Comparison of ENCODE assay signal across 12 cellular contexts in genomic region chr9:69981686-69982450, GRCh38.
DNase-seq lines count a peak whose midpoint lies in the region; ATAC-seq, FAIRE-seq and TF ChIP-seq lines count a peak whose summit lies in the region.
"Had no signal": no experiment of that assay in that cellular context is flagged by ENCODE, and none has a peak within 500 bp of the region (broad histone marks: within the 10 kb centered on the region; RNA-seq: fewer than 3 reads in every experiment).

No MANE protein-coding gene starts in this region.

- no peak overlapping the region for H3K9ac ChIP-seq in neural cell (ENCODE audit: low read length)

- no peak for TF ChIP-seq POLR2A in H54 (IDR thresholded peaks at IDR 0.05; ENCODE audit: low read depth, low read length)

- no peaks in the 10 kb centered on the region for H4K20me1 ChIP-seq in neural cell (ENCODE audit: insufficient read depth)

- H3K79me2 ChIP-seq in neural cell (replicated peaks; ENCODE audit: insufficient read depth, low read length): no peaks in the 10 kb centered on the region

- H2AFZ ChIP-seq in neural cell (ENCODE audit: low read depth, low read length): peak overlapping the region; percentile 34

- H3K4me3 ChIP-seq in choroid plexus epithelial cell (ENCODE audit: low read depth, low read length) (no peak overlapping the region), neural cell (ENCODE audit: low read length) (peak overlapping the region; percentile 8)
- H3K4me3 ChIP-seq: GM12878 had no signal

- no peaks in the 10 kb centered on the region for H3K36me3 ChIP-seq in neural cell (ENCODE audit: insufficient read depth, low read length)

- peak; percentile 90 for FAIRE-seq in H54 (lab: Jason Lieb, UNC)
- FAIRE-seq: GM12878 had no signal

- peak overlapping the region; percentile 43 for H3K27ac ChIP-seq in neural cell (ENCODE audit: low read length)

- no peaks in the 10 kb centered on the region for H3K27me3 ChIP-seq in neural cell (ENCODE audit: insufficient read depth, low read depth, low read length)

- TF ChIP-seq CTCF in choroid plexus epithelial cell (conservative IDR thresholded peaks at IDR 0.05; ENCODE audit: low read depth, low read length) (no peak), neural cell (IDR thresholded peaks at IDR 0.05; ENCODE audit: poor library complexity, severe bottlenecking) (no peak)

- no peaks in the 10 kb centered on the region for H3F3A ChIP-seq in neural cell (ENCODE audit: insufficient read depth, low read length, poor library complexity, severe bottlenecking)

- H3K9me2 ChIP-seq in neural cell (ENCODE audit: insufficient read depth, low read length): no peaks in the 10 kb centered on the region

- no peak overlapping the region for H3K4me2 ChIP-seq in neural cell (ENCODE audit: low read length)

- no peak for TF ChIP-seq EP300 in neural cell (conservative IDR thresholded peaks at IDR 0.05; ENCODE audit: poor library complexity, severe bottlenecking)

- DNase-seq in H54 (ENCODE audit: insufficient read length, low spot score) (peak; percentile 44), NCI-H510A (lab: John Stamatoyannopoulos, UW) (peak; percentile 10), choroid plexus epithelial cell (ENCODE audit: low read depth) (peak; percentile 68), hippocampal formation (lab: John Stamatoyannopoulos, UW) (no peak), HT-29 (ENCODE audit: low spot score) (no peak), GM19238 (ENCODE audit: insufficient read length, low spot score) (no peak)
- DNase-seq: activated T-cell treated with anti-CD3 and anti-CD28 coated beads, Interleukin-2, amount 50 U/mL, for 48 hours; central memory CD4-positive, alpha-beta T cell; NCI-H1930 had no signal

- no peaks in the 10 kb centered on the region for H3K9me3 ChIP-seq in neural cell (ENCODE audit: low read length)

- no peak for ATAC-seq in GM19452 (IDR thresholded peaks at IDR 0.05; ENCODE audit: unreplicated experiment)
- ATAC-seq: GM12878 had no signal

- peak; percentile 14 for TF ChIP-seq RAD21 in neural cell (conservative IDR thresholded peaks at IDR 0.05)

TF ChIP-seq in neural cell, 6 proteins besides CTCF, POLR2A, EP300 and RAD21:
- TF ChIP-seq MXI1 (conservative IDR thresholded peaks at IDR 0.05; ENCODE audit: poor library complexity, severe bottlenecking): no peak
- TF ChIP-seq REST (IDR thresholded peaks at IDR 0.05; ENCODE audit: borderline replicate concordance): peak; percentile 34

Comparison
In these comparisons a context has a peak if more than half of its experiments do, and no peak if none do; other contexts are left out.
1. DNase-seq: peak in H54 (single experiment), NCI-H510A (single experiment) and choroid plexus epithelial cell (single experiment); none in hippocampal formation (0 of 2), HT-29 (single experiment) and GM19238 (single experiment).